ENCODE assay signal across 1 cellular context in the genomic region with DNA sequence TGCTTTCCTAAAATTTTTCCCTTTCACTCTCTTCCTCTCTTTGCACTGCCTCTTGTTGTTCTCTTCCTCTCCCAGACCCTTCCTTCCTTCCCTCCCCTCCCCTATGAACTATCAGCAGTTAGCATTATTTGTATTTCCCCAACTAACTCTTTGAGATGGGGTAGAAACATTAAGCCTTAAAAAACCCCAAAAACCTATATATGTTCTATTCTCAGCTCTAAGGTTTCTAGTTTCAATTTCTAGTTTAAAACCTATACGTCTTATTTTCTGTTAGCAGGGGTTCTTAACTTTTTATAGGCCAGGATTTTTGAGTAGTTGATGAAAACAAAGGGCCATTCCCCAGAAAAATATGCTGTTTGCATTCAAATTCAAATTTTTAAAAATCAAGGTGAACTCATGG.
TF ChIP-seq lines count a peak whose summit lies in the region.

No MANE protein-coding gene starts in this region.

TF ChIP-seq in GM12878, 131 proteins besides CTCF, POLR2A, EP300 and RAD21 (continued from another document):
- TF ChIP-seq, protein P1, sequence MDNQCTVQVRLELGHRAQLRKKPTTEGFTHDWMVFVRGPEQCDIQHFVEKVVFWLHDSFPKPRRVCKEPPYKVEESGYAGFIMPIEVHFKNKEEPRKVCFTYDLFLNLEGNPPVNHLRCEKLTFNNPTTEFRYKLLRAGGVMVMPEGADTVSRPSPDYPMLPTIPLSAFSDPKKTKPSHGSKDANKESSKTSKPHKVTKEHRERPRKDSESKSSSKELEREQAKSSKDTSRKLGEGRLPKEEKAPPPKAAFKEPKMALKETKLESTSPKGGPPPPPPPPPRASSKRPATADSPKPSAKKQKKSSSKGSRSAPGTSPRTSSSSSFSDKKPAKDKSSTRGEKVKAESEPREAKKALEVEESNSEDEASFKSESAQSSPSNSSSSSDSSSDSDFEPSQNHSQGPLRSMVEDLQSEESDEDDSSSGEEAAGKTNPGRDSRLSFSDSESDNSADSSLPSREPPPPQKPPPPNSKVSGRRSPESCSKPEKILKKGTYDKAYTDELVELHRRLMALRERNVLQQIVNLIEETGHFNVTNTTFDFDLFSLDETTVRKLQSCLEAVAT (IDR thresholded peaks at IDR 0.05), result no peak
- TF ChIP-seq, protein P2, sequence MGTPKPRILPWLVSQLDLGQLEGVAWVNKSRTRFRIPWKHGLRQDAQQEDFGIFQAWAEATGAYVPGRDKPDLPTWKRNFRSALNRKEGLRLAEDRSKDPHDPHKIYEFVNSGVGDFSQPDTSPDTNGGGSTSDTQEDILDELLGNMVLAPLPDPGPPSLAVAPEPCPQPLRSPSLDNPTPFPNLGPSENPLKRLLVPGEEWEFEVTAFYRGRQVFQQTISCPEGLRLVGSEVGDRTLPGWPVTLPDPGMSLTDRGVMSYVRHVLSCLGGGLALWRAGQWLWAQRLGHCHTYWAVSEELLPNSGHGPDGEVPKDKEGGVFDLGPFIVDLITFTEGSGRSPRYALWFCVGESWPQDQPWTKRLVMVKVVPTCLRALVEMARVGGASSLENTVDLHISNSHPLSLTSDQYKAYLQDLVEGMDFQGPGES (IDR thresholded peaks at IDR 0.05), result no peak
